Comparison of ENCODE assay signal across 13 cellular contexts in the genomic region with DNA sequence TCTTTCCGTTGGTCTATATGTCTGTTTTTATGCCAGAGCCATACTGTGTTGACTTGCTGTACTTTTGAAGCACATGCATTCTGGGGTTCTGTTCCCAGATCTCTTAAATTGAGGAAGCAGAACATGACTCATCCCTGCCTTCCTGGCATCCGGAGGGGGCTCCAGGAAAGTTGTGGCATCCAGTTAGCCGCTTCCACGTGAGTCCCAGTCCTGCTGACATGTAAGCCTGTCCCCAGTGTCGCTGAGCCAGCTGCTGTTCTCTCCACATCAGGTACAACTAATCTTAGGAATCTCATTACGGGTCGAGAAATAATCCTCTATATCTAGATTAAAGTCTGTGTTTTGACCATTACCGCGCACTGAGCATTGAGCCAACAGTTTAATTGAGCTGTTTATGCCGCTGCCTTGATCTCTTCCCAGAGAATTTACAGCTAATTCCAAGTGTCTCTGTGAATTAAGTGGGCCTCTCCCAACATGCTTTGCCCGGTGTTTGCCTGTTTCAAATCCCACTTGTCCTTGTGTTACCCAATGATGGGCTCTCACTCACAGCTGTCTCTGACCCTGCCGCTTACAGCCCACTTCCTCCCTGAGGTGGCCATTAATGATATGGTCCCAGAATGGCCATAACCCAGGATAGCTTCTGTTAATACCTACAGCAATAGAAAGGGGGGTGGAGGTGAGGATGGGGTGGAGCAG. TPM values are rescaled to one million over a fixed set of nuclear protein-coding genes. Genes with fewer than 3 reads are reported as not detected.
A peak's percentile ranks its signal among the peaks of the same experiment; 100 is the strongest.
DNase-seq lines count a peak whose midpoint lies in the region; ATAC-seq, FAIRE-seq and TF ChIP-seq lines count a peak whose summit lies in the region.
"Had no signal": no experiment of that assay in that cellular context is flagged by ENCODE, and none has a peak within 500 bp of the region (broad histone marks: within the 10 kb centered on the region; RNA-seq: fewer than 3 reads in every experiment).

No MANE protein-coding gene starts in this region.

- DNase-seq in EH (ENCODE audit: low read depth) (peak; percentile 74), NCI-H524 treated with DMSO at 0.1 percent for 48 hours (lab: John Stamatoyannopoulos, UW) (peak; percentile 88), posterior vena cava (ENCODE audit: low spot score) (peak; percentile 88), AML-193 (lab: John Stamatoyannopoulos, UW) (no peak), NCI-H187 treated with DMSO at 0.1 percent for 48 hours (lab: John Stamatoyannopoulos, UW) (no peak), cortex of kidney (lab: John Stamatoyannopoulos, UW) (no peak), H54 (ENCODE audit: insufficient read length, low spot score) (no peak)
- DNase-seq: activated T-cell treated with anti-CD3 and anti-CD28 coated beads, Interleukin-2, amount 50 U/mL, for 1 hour; erythroblast; NCI-H187; ovary; T1000 had no signal

- TF ChIP-seq POLR2A in H54 (IDR thresholded peaks at IDR 0.05; ENCODE audit: low read depth, low read length): no peak

- intact Hi-C loops in posterior vena cava (cut with DNase I): loop anchor here in 1 of 2 donors (10.0 kb wide), 2 partner anchors 65 to 285 kb away; no protein-coding TSS in a partner anchor

- ATAC-seq in esophagus mucosa: peak; percentile 24

- FAIRE-seq in H54 (lab: Jason Lieb, UNC): no peak

RNA-seq across cellular contexts. Expression of a gene that starts 10.5 kb away (rescaled TPM):
- 34.0 TPM for total RNA-seq in esophagus mucosa
- total RNA-seq in posterior vena cava: 10 to 100 TPM; 18.7 to 23.0 TPM

Comparison
In these comparisons a context has a peak if more than half of its experiments do, and no peak if none do; other contexts are left out.
1. DNase-seq: peak in EH (single experiment), NCI-H524 treated with DMSO at 0.1 percent for 48 hours (single experiment) and posterior vena cava (single experiment); none in AML-193 (0 of 2), NCI-H187 treated with DMSO at 0.1 percent for 48 hours (single experiment), cortex of kidney (single experiment) and H54 (single experiment).